ENCODE assay signal across 27 cellular contexts in genomic region chr5:7202846-7203245, GRCh38.
"Had no signal": no experiment of that assay in that cellular context is flagged by ENCODE, and none has a peak within 500 bp of the region (broad histone marks: within the 10 kb centered on the region; RNA-seq: fewer than 3 reads in every experiment).

No MANE protein-coding gene starts in this region.

- ATAC-seq: stimulated activated effector memory CD8-positive, alpha-beta T cell treated with anti-CD3 and anti-CD28 coated beads, Interleukin-12 subunit alpha, Interleukin-12 subunit beta, amount 100 ng/mL, for 72 hours; stimulated activated memory B cell treated with anti-CD40 and anti-IgM and Interleukin-4, amounts not matched to agents 10 μg/mL and 1 μg/mL and 100 μg/mL, for 72 hours; stimulated activated naive B cell treated with anti-CD40 and anti-IgM and Interleukin-4, amounts not matched to agents 10 μg/mL and 1 μg/mL and 100 μg/mL, for 72 hours; stimulated activated naive CD8-positive, alpha-beta T cell treated with anti-CD3 and anti-CD28 coated beads, Interleukin-15, amount 100 ng/mL, for 72 hours; stimulated activated naive CD8-positive, alpha-beta T cell treated with anti-CD3 and anti-CD28 coated beads, Interleukin-15, Interleukin-2, amounts not matched to agents 100 U/mL and 50 U/mL, for 24 hours; upper lobe of right lung had no signal

- H3K4me1 ChIP-seq: stomach, suprapubic skin, testis, thyroid gland, tibial artery, tibial nerve, transverse colon, upper lobe of left lung, upper lobe of right lung, uterus, vagina had no signal

- H3K4me3 ChIP-seq: stomach, suprapubic skin, testis, thoracic aorta, thyroid gland, tibial artery, tibial nerve, transverse colon, upper lobe of left lung, upper lobe of right lung, uterus, vagina had no signal

- H3K27me3 ChIP-seq: stomach, suprapubic skin, testis, thyroid gland, tibial artery, tibial nerve, transverse colon, upper lobe of left lung, upper lobe of right lung, uterus, vagina had no signal

- H3K9me3 ChIP-seq: suprapubic skin, testis, thoracic aorta, thyroid gland, tibial artery, transverse colon, upper lobe of left lung, upper lobe of right lung, uterus, vagina had no signal

- FAIRE-seq: urothelium cell line had no signal

- H3K36me3 ChIP-seq: stomach, suprapubic skin, thoracic aorta, thyroid gland, tibial artery, tibial nerve, transverse colon, upper lobe of left lung, upper lobe of right lung, uterus, vagina had no signal

- H3K27ac ChIP-seq: stomach, suprapubic skin, testis, thoracic aorta, thyroid gland, tibial artery, tibial nerve, transverse colon, upper lobe of left lung, upper lobe of right lung, uterus, vagina had no signal

- DNase-seq: stimulated activated CD4-positive, alpha-beta T cell treated with anti-CD3 and anti-CD28 coated beads, Interleukin-2, amount 100 ng/mL, for 48 hours; stimulated activated CD4-positive, alpha-beta T cell treated with anti-CD3 and anti-CD28 coated beads, Interleukin-4, amount 100 ng/mL, for 1 hour; stimulated activated CD4-positive, alpha-beta T cell treated with anti-CD3 and anti-CD28 coated beads, Interleukin-4, amount 100 ng/mL, for 24 hours; stimulated activated CD4-positive, alpha-beta T cell treated with anti-CD3 and anti-CD28 coated beads, Interleukin-4, amount 100 ng/mL, for 4 hours; stimulated activated CD8-positive, alpha-beta memory T cell treated with anti-CD3 and anti-CD28 coated beads, Interleukin-4, amount 100 ng/mL, for 48 hours; stimulated activated naive B cell treated with anti-CD40 and anti-IgM and Interleukin-4, amounts not matched to agents 10 μg/mL and 1 μg/mL and 100 μg/mL, for 72 hours; stimulated activated naive CD4-positive, alpha-beta T cell; stimulated activated naive CD4-positive, alpha-beta T cell treated with Interleukin-2 at 50 U/mL for 16 hours; stimulated activated naive CD8-positive, alpha-beta T cell treated with anti-CD3 and anti-CD28 coated beads, Interleukin-15, amount 100 ng/mL, for 72 hours; stimulated activated naive CD8-positive, alpha-beta T cell treated with anti-CD3 and anti-CD28 coated beads, Interleukin-15, Interleukin-2, amounts not matched to agents 100 U/mL and 50 U/mL, for 24 hours; stomach; substantia nigra; testis; thyroid gland; tibial artery; transverse colon; trophoblast cell; upper lobe of left lung; upper lobe of right lung; uterus had no signal
